ENCODE assay signal across 31 cellular contexts in genomic region chr15:23397779-23398178, GRCh38. TPM values are rescaled to one million over a fixed set of nuclear protein-coding genes. Genes with fewer than 3 reads are reported as not detected.
DNase-seq lines count a peak whose midpoint lies in the region; ATAC-seq and TF ChIP-seq lines count a peak whose summit lies in the region.
"Had no signal": no experiment of that assay in that cellular context is flagged by ENCODE, and none has a peak within 500 bp of the region (broad histone marks: within the 10 kb centered on the region; RNA-seq: fewer than 3 reads in every experiment).

No MANE protein-coding gene starts in this region.

- no peaks in the 10 kb centered on the region for H3K9me3 Mint-ChIP-seq in type B pancreatic cell
- H3K9me3 Mint-ChIP-seq: activated naive CD4-positive, alpha-beta T cell treated with anti-CD3 and anti-CD28 coated beads, Interleukin-2, amount 10 ng/mL, durations not matched to agents 7 days and 5 days; activated T-helper 17 cell treated with anti-CD3 and anti-CD28 coated beads, Interleukin-2, amount 50 U/mL, for 72 hours; memory B cell; T-helper 2 cell treated with Interferon-gamma antibody and Interleukin-4, amounts not matched to agents 5 μg/mL and 100 μg/mL, for 36 hours had no signal

- peak overlapping the region; percentile 73 for H3K4me2 ChIP-seq in BLaER1
- H3K4me2 ChIP-seq: PC-9, smooth muscle cell had no signal

- H3K27me3 Mint-ChIP-seq in type B pancreatic cell: no peaks in the 10 kb centered on the region
- H3K27me3 Mint-ChIP-seq: activated naive CD4-positive, alpha-beta T cell treated with anti-CD3 and anti-CD28 coated beads, Interleukin-2, amount 10 ng/mL, durations not matched to agents 7 days and 5 days had no signal

- peaks cover 78% of the 10 kb centered on the region for H3K4me1 ChIP-seq in BLaER1
- H3K4me1 ChIP-seq: BE2C, gastroesophageal sphincter, suprapubic skin had no signal

- H3K27ac Mint-ChIP-seq in type B pancreatic cell: no peak overlapping the region
- H3K27ac Mint-ChIP-seq: activated CD4-positive, alpha-beta T cell treated with anti-CD3 and anti-CD28 coated beads for 36 hours; activated CD8-positive, alpha-beta T cell treated with anti-CD3 and anti-CD28 coated beads, Interleukin-2, amount 10 ng/mL, durations not matched to agents 7 days and 5 days; activated naive CD4-positive, alpha-beta T cell treated with anti-CD3 and anti-CD28 coated beads, Interleukin-2, amount 10 ng/mL, durations not matched to agents 7 days and 5 days; activated T-helper 17 cell treated with anti-CD3 and anti-CD28 coated beads, Interleukin-2, amount 50 U/mL, for 72 hours; memory B cell; nephron; T-helper 2 cell treated with Interferon-gamma antibody and Interleukin-4, amounts not matched to agents 5 μg/mL and 100 μg/mL, for 36 hours had no signal

- H3K9me3 ChIP-seq in BLaER1: peaks cover 33% of the 10 kb centered on the region
- H3K9me3 ChIP-seq: BE2C, gastroesophageal sphincter, suprapubic skin had no signal

- H3K9ac ChIP-seq in BLaER1: peak overlapping the region; percentile 6; the same call in 1 of the 2 replicates

- TF ChIP-seq CTCF in VCaP (conservative IDR thresholded peaks at IDR 0.05) (no peak), type B pancreatic cell (conservative IDR thresholded peaks at IDR 0.05) (no peak)

- H3K36me3 ChIP-seq in BLaER1: peaks cover 17% of the 10 kb centered on the region
- H3K36me3 ChIP-seq: BE2C, brain microvascular endothelial cell, gastroesophageal sphincter, suprapubic skin had no signal

- peak overlapping the region; percentile 72 for H3K27ac ChIP-seq in BLaER1
- 0 out of 2 replicates have a peak overlapping the region, but pooled peaks have one; percentile 11 for H3K27ac ChIP-seq in VCaP
- H3K27ac ChIP-seq: brain microvascular endothelial cell, gastroesophageal sphincter, PC-9, suprapubic skin had no signal

- no peaks in the 10 kb centered on the region for H3K27me3 ChIP-seq in BLaER1
- H3K27me3 ChIP-seq: BE2C, brain microvascular endothelial cell, suprapubic skin had no signal

- DNase-seq in MV-4-11 (lab: John Stamatoyannopoulos, UW) (peak; percentile 76), medulla oblongata (ENCODE audit: extremely low spot score) (peak; percentile 34), GM03348 (ENCODE audit: low spot score) (no peak), type B pancreatic cell (ENCODE audit: extremely low spot score, unreplicated experiment) (no peak)
- DNase-seq: activated CD4-positive, alpha-beta T cell treated with anti-CD3 and anti-CD28 coated beads for 36 hours; activated CD8-positive, alpha-beta T cell treated with anti-CD3 and anti-CD28 coated beads, Interleukin-2, amount 10 ng/mL, durations not matched to agents 7 days and 5 days; activated naive CD4-positive, alpha-beta T cell treated with anti-CD3 and anti-CD28 coated beads, Interleukin-2, amount 10 ng/mL, durations not matched to agents 7 days and 5 days; BE2C; brain microvascular endothelial cell; hypothalamus; NCI-H1417 treated with DMSO at 0.1 percent for 48 hours; NCI-H345; NCI-H69; PC-9; stimulated activated naive CD4-positive, alpha-beta T cell treated with Interleukin-2 at 50 U/mL for 16 hours had no signal

- H3K36me3 Mint-ChIP-seq in type B pancreatic cell: no peaks in the 10 kb centered on the region
- H3K36me3 Mint-ChIP-seq: activated naive CD4-positive, alpha-beta T cell treated with anti-CD3 and anti-CD28 coated beads, Interleukin-2, amount 10 ng/mL, durations not matched to agents 7 days and 5 days; memory B cell had no signal

- no peak overlapping the region for H3K4me3 Mint-ChIP-seq in type B pancreatic cell
- H3K4me3 Mint-ChIP-seq: activated CD4-positive, alpha-beta T cell treated with anti-CD3 and anti-CD28 coated beads for 36 hours; activated CD8-positive, alpha-beta T cell treated with anti-CD3 and anti-CD28 coated beads, Interleukin-2, amount 10 ng/mL, durations not matched to agents 7 days and 5 days; activated naive CD4-positive, alpha-beta T cell treated with anti-CD3 and anti-CD28 coated beads, Interleukin-2, amount 10 ng/mL, durations not matched to agents 7 days and 5 days; activated T-helper 17 cell treated with anti-CD3 and anti-CD28 coated beads, Interleukin-2, amount 50 U/mL, for 72 hours; memory B cell; nephron; T-helper 2 cell treated with Interferon-gamma antibody and Interleukin-4, amounts not matched to agents 5 μg/mL and 100 μg/mL, for 36 hours had no signal

- H4K20me1 ChIP-seq in BLaER1: no peaks in the 10 kb centered on the region

- H3K4me1 Mint-ChIP-seq in type B pancreatic cell (ENCODE audit: unreplicated experiment): no peaks in the 10 kb centered on the region
- H3K4me1 Mint-ChIP-seq: activated CD4-positive, alpha-beta T cell treated with anti-CD3 and anti-CD28 coated beads for 36 hours; activated naive CD4-positive, alpha-beta T cell treated with anti-CD3 and anti-CD28 coated beads, Interleukin-2, amount 10 ng/mL, durations not matched to agents 7 days and 5 days; activated T-helper 17 cell treated with anti-CD3 and anti-CD28 coated beads, Interleukin-2, amount 50 U/mL, for 72 hours; memory B cell; nephron had no signal

- ATAC-seq in GM21390 (IDR thresholded peaks at IDR 0.05; ENCODE audit: unreplicated experiment): no peak
- ATAC-seq: activated CD4-positive, alpha-beta T cell treated with anti-CD3 and anti-CD28 coated beads for 36 hours; activated CD8-positive, alpha-beta T cell treated with anti-CD3 and anti-CD28 coated beads, Interleukin-2, amount 10 ng/mL, durations not matched to agents 7 days and 5 days; activated T-helper 17 cell treated with anti-CD3 and anti-CD28 coated beads, Interleukin-2, amount 50 U/mL, for 72 hours; gastroesophageal sphincter; K562 had no signal

- H3K4me3 ChIP-seq in BLaER1: peak overlapping the region; percentile 30; the same call in 1 of the 2 replicates
- H3K4me3 ChIP-seq: gastroesophageal sphincter, K562, PC-9, smooth muscle cell, suprapubic skin had no signal

RNA-seq across cellular contexts. Expression of gene GOLGA8S, which starts 43.2 kb away (rescaled TPM):
- total RNA-seq in type B pancreatic cell (ENCODE audit: low replicate concordance): 0.19 TPM in 1 of 2 replicates, not detected in the other
- total RNA-seq: K562, smooth muscle cell, suprapubic skin had no signal

RNA-seq across cellular contexts. Expression of gene GOLGA6L2, which starts 49.3 kb away (rescaled TPM):
- total RNA-seq in type B pancreatic cell (ENCODE audit: low replicate concordance): not detected in 2 replicates
- total RNA-seq: activated CD4-positive, alpha-beta T cell treated with anti-CD3 and anti-CD28 coated beads for 36 hours; activated CD8-positive, alpha-beta T cell treated with anti-CD3 and anti-CD28 coated beads, Interleukin-2, amount 10 ng/mL, durations not matched to agents 7 days and 5 days; activated T-helper 17 cell treated with anti-CD3 and anti-CD28 coated beads, Interleukin-2, amount 50 U/mL, for 72 hours; chondrocyte; H1; K562; MCF 10A; osteocyte; PC-9; smooth muscle cell; suprapubic skin; urinary bladder had no signal

Comparison
In these comparisons a context has a peak if more than half of its experiments do, and no peak if none do; other contexts are left out.
1. DNase-seq: peak in MV-4-11 (single experiment) and medulla oblongata (single experiment); none in GM03348 (single experiment) and type B pancreatic cell (single experiment).